ENCODE assay signal across 20 cellular contexts in genomic region chr12:24788886-24789285, GRCh38.
A peak's percentile ranks its signal among the peaks of the same experiment; 100 is the strongest.
DNase-seq lines count a peak whose midpoint lies in the region; FAIRE-seq and TF ChIP-seq lines count a peak whose summit lies in the region.
"Had no signal": no experiment of that assay in that cellular context is flagged by ENCODE, and none has a peak within 500 bp of the region (broad histone marks: within the 10 kb centered on the region; RNA-seq: fewer than 3 reads in every experiment).

No MANE protein-coding gene starts in this region.

- intact Hi-C loops in posterior cingulate gyrus (cut with DNase I) = no loop called here

- H3K36me3 ChIP-seq in Karpas-422 (ENCODE audit: insufficient read depth, low read length) = no peaks in the 10 kb centered on the region

- H3K9me2 ChIP-seq in Karpas-422 (replicated peaks; ENCODE audit: insufficient read depth, low read length) = no peaks in the 10 kb centered on the region

- H3K79me2 ChIP-seq in Karpas-422 (ENCODE audit: low read length) = no peaks in the 10 kb centered on the region

- no peaks in the 10 kb centered on the region for H3K9me3 ChIP-seq in Karpas-422 (ENCODE audit: low read length)

- DNase-seq in H4 (ENCODE audit: low spot score) (peak; percentile 33), RPMI7951 (ENCODE audit: low read depth) (peak; percentile 23), choroid plexus epithelial cell (ENCODE audit: low read depth) (peak; percentile 17), urothelium cell line (ENCODE audit: low spot score) (no peak), Karpas-422 (no peak), erythroblast (lab: John Stamatoyannopoulos, UW) (no peak), posterior cingulate gyrus (no peak)
- DNase-seq: Calu3, DMS79 treated with DMSO at 0.1 percent for 48 hours, H7, Kasumi-1, MM.1S, NCI-H1417, NCI-H1694, NCI-H2081, NCI-H2227 treated with DMSO at 0.1 percent for 48 hours, NCI-H510A, NCI-H69, SHP77 treated with DMSO at 0.1 percent for 48 hours had no signal

- no peaks in the 10 kb centered on the region for H4K20me1 ChIP-seq in Karpas-422 (ENCODE audit: insufficient read depth, low read depth, low read length)

- H3K27ac ChIP-seq in Karpas-422 (ENCODE audit: low read length) = no peak overlapping the region

- TF ChIP-seq CTCF in choroid plexus epithelial cell (conservative IDR thresholded peaks at IDR 0.05; ENCODE audit: low read depth, low read length) = no peak

- no peak overlapping the region for H3K4me2 ChIP-seq in Karpas-422 (ENCODE audit: low read depth, low read length, poor library complexity, severe bottlenecking)

- H3K27me3 ChIP-seq in Karpas-422 (ENCODE audit: low read length) = no peaks in the 10 kb centered on the region

- peak; percentile 30 for FAIRE-seq in urothelium cell line (lab: Jason Lieb, UNC)
- FAIRE-seq: GM12892 had no signal

- H3K4me1 ChIP-seq in Karpas-422 (ENCODE audit: low read length) = no peaks in the 10 kb centered on the region

- no peak overlapping the region for H2AFZ ChIP-seq in Karpas-422 (ENCODE audit: low read length)

- H3K4me3 ChIP-seq in choroid plexus epithelial cell (ENCODE audit: low read depth, low read length) (no peak overlapping the region), Karpas-422 (ENCODE audit: low read length) (no peak overlapping the region)

- no peak overlapping the region for H3K9ac ChIP-seq in Karpas-422 (ENCODE audit: low read length)

- no peak for TF ChIP-seq POLR2A in erythroblast (IDR thresholded peaks at IDR 0.05; ENCODE audit: low read length)

Comparison
In these comparisons a context has a peak if more than half of its experiments do, and no peak if none do; other contexts are left out.
1. DNase-seq: peak in H4 (single experiment), RPMI7951 (single experiment) and choroid plexus epithelial cell (single experiment); none in urothelium cell line (single experiment), Karpas-422 (single experiment), erythroblast (0 of 2) and posterior cingulate gyrus (0 of 10).